Comparison of ENCODE assay signal across 15 cellular contexts in the genomic region with DNA sequence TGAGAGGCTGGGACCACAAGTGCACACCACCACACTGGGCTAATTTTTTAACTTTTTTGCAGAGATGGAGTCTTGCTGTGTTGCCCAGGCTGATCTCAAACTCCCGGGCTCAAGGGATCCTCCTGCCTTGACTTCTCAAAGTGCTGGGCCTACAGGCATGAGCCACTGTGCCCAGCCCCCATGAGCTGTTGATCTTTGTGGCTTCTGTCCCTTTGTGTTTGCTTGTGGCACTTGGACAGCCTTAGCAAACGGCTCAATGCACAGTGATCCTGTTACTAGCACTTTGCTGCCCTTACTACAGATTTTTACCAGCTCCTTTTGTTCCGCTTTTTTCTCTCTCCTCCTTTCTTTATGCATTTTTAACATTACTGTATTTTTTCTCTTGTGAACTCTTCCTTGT.
"Had no signal": no experiment of that assay in that cellular context is flagged by ENCODE, and none has a peak within 500 bp of the region (broad histone marks: within the 10 kb centered on the region; RNA-seq: fewer than 3 reads in every experiment).

No MANE protein-coding gene starts in this region.

- H3K36me3 Mint-ChIP-seq: activated naive CD4-positive, alpha-beta T cell treated with anti-CD3 and anti-CD28 coated beads, Interleukin-2, amount 50 U/mL, for 72 hours; natural killer cell treated with Interleukin-12 subunit alpha and Interleukin-12 subunit beta and Interleukin-15 and Interleukin-18, amount 100 ng/mL, for 72 hours had no signal

- H3K4me3 Mint-ChIP-seq: activated B cell treated with CpG ODN at 0.5 μM for 24 hours; activated CD4-positive, alpha-beta T cell treated with anti-CD3 and anti-CD28 coated beads, Interleukin-2, amount 10 ng/mL, durations not matched to agents 7 days and 5 days; natural killer cell treated with Interleukin-12 subunit alpha and Interleukin-12 subunit beta and Interleukin-15 and Interleukin-18, amount 100 ng/mL, for 72 hours had no signal

- H3K9me3 ChIP-seq: esophagus muscularis mucosa, stomach, thyroid gland, uterus had no signal

- H3K27ac ChIP-seq: brain microvascular endothelial cell, dorsolateral prefrontal cortex, esophagus muscularis mucosa, stomach, thyroid gland, uterus had no signal

- H3K4me1 Mint-ChIP-seq: activated B cell treated with CpG ODN at 0.5 μM for 24 hours; activated CD4-positive, alpha-beta T cell treated with anti-CD3 and anti-CD28 coated beads, Interleukin-2, amount 10 ng/mL, durations not matched to agents 7 days and 5 days had no signal

- H3K36me3 ChIP-seq: brain microvascular endothelial cell, esophagus muscularis mucosa, stomach, thyroid gland, uterus had no signal

- H3K27me3 ChIP-seq: brain microvascular endothelial cell, dorsolateral prefrontal cortex, esophagus muscularis mucosa, stomach, thyroid gland, uterus had no signal

- H3K27me3 Mint-ChIP-seq: activated B cell treated with CpG ODN at 0.5 μM for 24 hours; activated CD4-positive, alpha-beta T cell treated with anti-CD3 and anti-CD28 coated beads, Interleukin-2, amount 10 ng/mL, durations not matched to agents 7 days and 5 days; natural killer cell treated with Interleukin-12 subunit alpha and Interleukin-12 subunit beta and Interleukin-15 and Interleukin-18, amount 100 ng/mL, for 72 hours had no signal

- H3K4me3 ChIP-seq: dorsolateral prefrontal cortex, esophagus muscularis mucosa, stomach, thyroid gland, uterus had no signal

- H3K9me3 Mint-ChIP-seq: activated B cell treated with CpG ODN at 0.5 μM for 24 hours; activated CD4-positive, alpha-beta T cell treated with anti-CD3 and anti-CD28 coated beads, Interleukin-2, amount 10 ng/mL, durations not matched to agents 7 days and 5 days; activated naive CD4-positive, alpha-beta T cell treated with anti-CD3 and anti-CD28 coated beads, Interleukin-2, amount 50 U/mL, for 72 hours; activated T-helper 2 cell treated with anti-CD3 and anti-CD28 coated beads, Interferon-gamma antibody, Interleukin-2, Interleukin-4, amounts not matched to agents 10 μg/mL and 5 μg/mL and 100 μg/mL, durations not matched to agents 14 hours and 24 hours and 36 hours; natural killer cell treated with Interleukin-12 subunit alpha and Interleukin-12 subunit beta and Interleukin-15 and Interleukin-18, amount 100 ng/mL, for 72 hours had no signal

- ATAC-seq: activated naive CD4-positive, alpha-beta T cell treated with anti-CD3 and anti-CD28 coated beads, Interleukin-2, amount 50 U/mL, for 72 hours; natural killer cell treated with Interleukin-12 subunit alpha and Interleukin-12 subunit beta and Interleukin-15 and Interleukin-18, amount 100 ng/mL, for 72 hours had no signal

- DNase-seq: activated B cell treated with CpG ODN at 0.5 μM for 24 hours; activated CD4-positive, alpha-beta T cell treated with anti-CD3 and anti-CD28 coated beads, Interleukin-2, amount 10 ng/mL, durations not matched to agents 7 days and 5 days; activated CD8-positive, alpha-beta memory T cell treated with anti-CD3 and anti-CD28 coated beads for 24 hours; amniotic stem cell; brain microvascular endothelial cell; dorsolateral prefrontal cortex; stimulated activated CD4-positive, alpha-beta T cell treated with anti-CD3 and anti-CD28 coated beads, Interleukin-15, amount 100 ng/mL, for 24 hours; stimulated activated CD4-positive, alpha-beta T cell treated with anti-CD3 and anti-CD28 coated beads, Interleukin-4, amount 100 ng/mL, for 24 hours; stomach; thyroid gland; uterus had no signal

- H3K27ac Mint-ChIP-seq: activated B cell treated with CpG ODN at 0.5 μM for 24 hours; activated CD4-positive, alpha-beta T cell treated with anti-CD3 and anti-CD28 coated beads, Interleukin-2, amount 10 ng/mL, durations not matched to agents 7 days and 5 days; activated T-helper 2 cell treated with anti-CD3 and anti-CD28 coated beads, Interferon-gamma antibody, Interleukin-2, Interleukin-4, amounts not matched to agents 10 μg/mL and 5 μg/mL and 100 μg/mL, durations not matched to agents 14 hours and 24 hours and 36 hours had no signal
